In genomic region chr17:72502111-72502939, GRCh38 we compare ENCODE assay signal across 1 cellular context.
TF ChIP-seq lines count a peak whose summit lies in the region.

No MANE protein-coding gene starts in this region.

TF ChIP-seq in HepG2, 621 proteins besides CTCF, POLR2A, EP300 and RAD21 (continued from another document and continues in another):
- TF ChIP-seq BRCA1 (CRISPR knock-in tag; IDR thresholded peaks at IDR 0.05) = no peak
- peak; percentile 55; the same call in 1 of the 2 replicates for TF ChIP-seq MED1 (CRISPR knock-in tag; IDR thresholded peaks at IDR 0.05)
- TF ChIP-seq TCF7L2 (IDR thresholded peaks at IDR 0.05; ENCODE audit: low read depth, low read length) = peak; percentile 54; the same call in 1 of the 2 replicates
- peak; percentile 88; the same call in 1 of the 2 replicates for TF ChIP-seq ZNF784 (CRISPR knock-in tag; IDR thresholded peaks at IDR 0.05; ENCODE audit: borderline replicate concordance)
- no peak for TF ChIP-seq TFE3 (CRISPR knock-in tag; IDR thresholded peaks at IDR 0.05)
- peak; percentile 48 for TF ChIP-seq FOXO1 (CRISPR knock-in tag; IDR thresholded peaks at IDR 0.05)
- TF ChIP-seq MLX (CRISPR knock-in tag; IDR thresholded peaks at IDR 0.05) = peak; percentile 30; the same call in 1 of the 2 replicates
- peak; percentile 91; the same call in 1 of the 2 replicates for TF ChIP-seq ZSCAN30 (CRISPR knock-in tag; IDR thresholded peaks at IDR 0.05)
- no peak for TF ChIP-seq ZNF512B (CRISPR knock-in tag; IDR thresholded peaks at IDR 0.05; ENCODE audit: borderline replicate concordance)
- TF ChIP-seq ZBTB4 (CRISPR knock-in tag; IDR thresholded peaks at IDR 0.05; ENCODE audit: borderline replicate concordance) = peak; percentile 53; the same call in 1 of the 2 replicates
- TF ChIP-seq ISL2 (CRISPR knock-in tag; IDR thresholded peaks at IDR 0.05) = peak; percentile 80; the same call in 1 of the 2 replicates
- peak; percentile 75 for TF ChIP-seq SKI (IDR thresholded peaks at IDR 0.05; ENCODE audit: partially characterized antibody)
- TF ChIP-seq ZNF234 (CRISPR knock-in tag; conservative IDR thresholded peaks at IDR 0.05) = no peak
- 0 out of 2 replicates have a peak, but pooled peaks have one; percentile 13 for TF ChIP-seq MYPOP (CRISPR knock-in tag; IDR thresholded peaks at IDR 0.05)
- TF ChIP-seq ZMAT3 (CRISPR knock-in tag; conservative IDR thresholded peaks at IDR 0.05) = no peak
- TF ChIP-seq ZNF362 (CRISPR knock-in tag; IDR thresholded peaks at IDR 0.05; ENCODE audit: borderline replicate concordance) = peak; percentile 22
- no peak for TF ChIP-seq THAP7 (CRISPR knock-in tag; IDR thresholded peaks at IDR 0.05)
- no peak; the same call in 1 of the 2 replicates for TF ChIP-seq ZNF768 (CRISPR knock-in tag; IDR thresholded peaks at IDR 0.05)
- no peak for TF ChIP-seq ZUFSP (CRISPR knock-in tag; IDR thresholded peaks at IDR 0.05; ENCODE audit: borderline replicate concordance)
- peak; percentile 52; the same call in 1 of the 2 replicates for TF ChIP-seq ZNF143 (CRISPR knock-in tag; IDR thresholded peaks at IDR 0.05)
- TF ChIP-seq SCMH1 (CRISPR knock-in tag; IDR thresholded peaks at IDR 0.05; ENCODE audit: borderline replicate concordance) = no peak
- TF ChIP-seq ZZZ3 (CRISPR knock-in tag; IDR thresholded peaks at IDR 0.05; ENCODE audit: borderline replicate concordance) = no peak
- no peak for TF ChIP-seq ZNF282 (IDR thresholded peaks at IDR 0.05; ENCODE audit: partially characterized antibody)
- peak; percentile 71; the same call in 1 of the 2 replicates for TF ChIP-seq NAIF1 (CRISPR knock-in tag; IDR thresholded peaks at IDR 0.05; ENCODE audit: borderline replicate concordance)
- TF ChIP-seq ZNF747 (CRISPR knock-in tag; IDR thresholded peaks at IDR 0.05; ENCODE audit: borderline replicate concordance) = no peak
- TF ChIP-seq IKZF4 (CRISPR knock-in tag; IDR thresholded peaks at IDR 0.05; ENCODE audit: borderline replicate concordance, low read depth, not compliant biosample characterization) = no peak
- no peak for TF ChIP-seq KAT2B (IDR thresholded peaks at IDR 0.05; ENCODE audit: borderline replicate concordance, low read depth, low read length)
- TF ChIP-seq CSRNP2 (CRISPR knock-in tag; conservative IDR thresholded peaks at IDR 0.05; ENCODE audit: low read depth) = no peak
- no peak for TF ChIP-seq EEA1 (CRISPR knock-in tag; IDR thresholded peaks at IDR 0.05; ENCODE audit: borderline replicate concordance)
- no peak for TF ChIP-seq DZIP1 (CRISPR knock-in tag; IDR thresholded peaks at IDR 0.05)
- 0 out of 2 replicates have a peak, but pooled peaks have one; percentile 5 for TF ChIP-seq ZNF614 (CRISPR knock-in tag; IDR thresholded peaks at IDR 0.05; ENCODE audit: borderline replicate concordance)
- no peak for TF ChIP-seq RFX3 (CRISPR knock-in tag; IDR thresholded peaks at IDR 0.05)
- no peak for TF ChIP-seq BATF2 (CRISPR knock-in tag; IDR thresholded peaks at IDR 0.05)
- no peak for TF ChIP-seq ZNF772 (CRISPR knock-in tag; IDR thresholded peaks at IDR 0.05)
- TF ChIP-seq ZBTB21 (CRISPR knock-in tag; IDR thresholded peaks at IDR 0.05) = no peak
- TF ChIP-seq AGO2 (optimal IDR thresholded peaks at IDR 0.05; ENCODE audit: low read depth, low read length) = no peak
- no peak for TF ChIP-seq KLF15 (CRISPR knock-in tag; IDR thresholded peaks at IDR 0.05; ENCODE audit: borderline replicate concordance)
- no peak for TF ChIP-seq DBP (CRISPR knock-in tag; IDR thresholded peaks at IDR 0.05; ENCODE audit: not compliant biosample characterization)
